Comparison of ENCODE assay signal across 22 cellular contexts in the genomic region with DNA sequence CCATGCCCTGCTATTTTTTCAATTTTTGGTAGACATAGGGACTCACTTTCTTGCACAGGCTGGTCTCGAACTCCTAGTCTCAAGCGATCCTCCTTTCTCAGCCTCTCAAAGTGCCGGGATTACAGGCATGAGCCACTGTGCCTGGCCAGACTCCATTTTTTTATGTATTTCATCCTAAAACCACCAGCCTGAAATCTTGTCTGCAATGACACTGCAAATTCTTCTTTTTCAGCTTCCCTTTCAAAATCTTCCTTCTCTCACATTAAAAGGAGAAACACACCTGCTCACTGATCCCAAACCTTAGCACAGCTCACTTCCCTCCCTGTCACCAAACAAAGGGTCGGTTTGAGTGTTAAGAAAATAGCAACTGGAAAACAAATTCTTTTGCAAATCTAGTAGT.
DNase-seq lines count a peak whose midpoint lies in the region; ATAC-seq lines count a peak whose summit lies in the region.
"Had no signal": no experiment of that assay in that cellular context is flagged by ENCODE, and none has a peak within 500 bp of the region (broad histone marks: within the 10 kb centered on the region; RNA-seq: fewer than 3 reads in every experiment).

No MANE protein-coding gene starts in this region.

- peak overlapping the region; percentile 1 for H3K27ac Mint-ChIP-seq in stimulated activated naive CD8-positive, alpha-beta T cell treated with anti-CD3 and anti-CD28 coated beads, Interleukin-15, Interleukin-2, amounts not matched to agents 100 ng/mL and 50 ng/mL, for 24 hours
- H3K27ac Mint-ChIP-seq in stimulated activated naive CD8-positive, alpha-beta T cell treated with anti-CD3 and anti-CD28 coated beads, Interleukin-15, amount 100 ng/mL, for 72 hours = no peak overlapping the region
- H3K27ac Mint-ChIP-seq in effector memory CD8-positive, alpha-beta T cell = peak overlapping the region; percentile 30 to 93
- H3K27ac Mint-ChIP-seq: activated CD8-positive, alpha-beta memory T cell treated with anti-CD3 and anti-CD28 coated beads, Interleukin-2, amount 10 ng/mL, durations not matched to agents 7 days and 5 days; activated naive CD8-positive, alpha-beta T cell treated with anti-CD3 and anti-CD28 coated beads for 36 hours; HFFc6 had no signal

- H3K9me3 Mint-ChIP-seq in stimulated activated naive CD8-positive, alpha-beta T cell treated with anti-CD3 and anti-CD28 coated beads, Interleukin-15, Interleukin-2, amounts not matched to agents 100 ng/mL and 50 ng/mL, for 24 hours = no peaks in the 10 kb centered on the region
- H3K9me3 Mint-ChIP-seq in stimulated activated naive CD8-positive, alpha-beta T cell treated with anti-CD3 and anti-CD28 coated beads, Interleukin-15, amount 100 ng/mL, for 72 hours = no peaks in the 10 kb centered on the region
- H3K9me3 Mint-ChIP-seq in effector memory CD8-positive, alpha-beta T cell = no peaks in the 10 kb centered on the region
- H3K9me3 Mint-ChIP-seq: activated naive CD8-positive, alpha-beta T cell treated with anti-CD3 and anti-CD28 coated beads for 36 hours; HFFc6 had no signal

- peaks cover 4% of the 10 kb centered on the region for H3K36me3 Mint-ChIP-seq in stimulated activated naive CD8-positive, alpha-beta T cell treated with anti-CD3 and anti-CD28 coated beads, Interleukin-15, Interleukin-2, amounts not matched to agents 100 ng/mL and 50 ng/mL, for 24 hours (ENCODE audit: low read depth)
- peaks cover 3% of the 10 kb centered on the region for H3K36me3 Mint-ChIP-seq in effector memory CD8-positive, alpha-beta T cell (ENCODE audit: insufficient read depth)

- no peaks in the 10 kb centered on the region for H3K9me2 ChIP-seq in Karpas-422 (replicated peaks; ENCODE audit: insufficient read depth, low read length)

- no peak overlapping the region for H2AFZ ChIP-seq in Karpas-422 (ENCODE audit: low read length)

- H3K36me3 ChIP-seq in Karpas-422 (ENCODE audit: insufficient read depth, low read length) = no peaks in the 10 kb centered on the region
- H3K36me3 ChIP-seq: upper lobe of left lung had no signal

- H3K27me3 Mint-ChIP-seq in stimulated activated naive CD8-positive, alpha-beta T cell treated with anti-CD3 and anti-CD28 coated beads, Interleukin-15, Interleukin-2, amounts not matched to agents 100 ng/mL and 50 ng/mL, for 24 hours = no peaks in the 10 kb centered on the region
- H3K27me3 Mint-ChIP-seq in stimulated activated naive CD8-positive, alpha-beta T cell treated with anti-CD3 and anti-CD28 coated beads, Interleukin-15, amount 100 ng/mL, for 72 hours = no peaks in the 10 kb centered on the region
- no peaks in the 10 kb centered on the region for H3K27me3 Mint-ChIP-seq in effector memory CD8-positive, alpha-beta T cell
- H3K27me3 Mint-ChIP-seq: activated CD8-positive, alpha-beta memory T cell treated with anti-CD3 and anti-CD28 coated beads, Interleukin-2, amount 10 ng/mL, durations not matched to agents 7 days and 5 days; activated naive CD8-positive, alpha-beta T cell treated with anti-CD3 and anti-CD28 coated beads for 36 hours had no signal

- ATAC-seq in stimulated activated naive CD8-positive, alpha-beta T cell treated with anti-CD3 and anti-CD28 coated beads, Interleukin-15, amount 100 ng/mL, for 72 hours = no peak
- no peak for ATAC-seq in effector memory CD8-positive, alpha-beta T cell (replicated peaks)
- ATAC-seq in left lobe of liver (no peak), GM21447 (IDR thresholded peaks at IDR 0.05; ENCODE audit: unreplicated experiment) (no peak)
- ATAC-seq: activated CD8-positive, alpha-beta memory T cell treated with anti-CD3 and anti-CD28 coated beads, Interleukin-2, amount 10 ng/mL, durations not matched to agents 7 days and 5 days had no signal

- H3K9me3 ChIP-seq in Karpas-422 (ENCODE audit: low read length) = no peaks in the 10 kb centered on the region
- H3K9me3 ChIP-seq: upper lobe of left lung had no signal

- peaks cover 70% of the 10 kb centered on the region for H3K4me1 Mint-ChIP-seq in stimulated activated naive CD8-positive, alpha-beta T cell treated with anti-CD3 and anti-CD28 coated beads, Interleukin-15, Interleukin-2, amounts not matched to agents 100 ng/mL and 50 ng/mL, for 24 hours (ENCODE audit: low read depth)
- peaks cover 59% of the 10 kb centered on the region for H3K4me1 Mint-ChIP-seq in stimulated activated naive CD8-positive, alpha-beta T cell treated with anti-CD3 and anti-CD28 coated beads, Interleukin-15, amount 100 ng/mL, for 72 hours
- peaks cover 28 to 51% of the 10 kb centered on the region in 2 donors for H3K4me1 Mint-ChIP-seq in effector memory CD8-positive, alpha-beta T cell (ENCODE audit: low read depth in 2 of 2)

- no peaks in the 10 kb centered on the region for H3K27me3 ChIP-seq in Karpas-422 (ENCODE audit: low read length)
- H3K27me3 ChIP-seq: upper lobe of left lung had no signal

- no peak overlapping the region for H3K4me2 ChIP-seq in Karpas-422 (ENCODE audit: low read depth, low read length, poor library complexity, severe bottlenecking)

- H3K9ac ChIP-seq in Karpas-422 (ENCODE audit: low read length) = no peak overlapping the region

- H3K27ac ChIP-seq in Karpas-422 (ENCODE audit: low read length) = 0 out of 2 replicates have a peak overlapping the region, but pooled peaks have one; percentile 25
- H3K27ac ChIP-seq: SK-N-MC, upper lobe of left lung, VCaP had no signal

- peaks cover 54% of the 10 kb centered on the region for H3K4me1 ChIP-seq in Karpas-422 (ENCODE audit: low read length)

- no peaks in the 10 kb centered on the region for H4K20me1 ChIP-seq in Karpas-422 (ENCODE audit: insufficient read depth, low read depth, low read length)

- no peak overlapping the region for H3K4me3 ChIP-seq in Karpas-422 (ENCODE audit: low read length)
- H3K4me3 ChIP-seq: lung, SK-N-MC, upper lobe of left lung had no signal

- no peak overlapping the region for H3K4me3 Mint-ChIP-seq in stimulated activated naive CD8-positive, alpha-beta T cell treated with anti-CD3 and anti-CD28 coated beads, Interleukin-15, Interleukin-2, amounts not matched to agents 100 ng/mL and 50 ng/mL, for 24 hours
- no peak overlapping the region for H3K4me3 Mint-ChIP-seq in stimulated activated naive CD8-positive, alpha-beta T cell treated with anti-CD3 and anti-CD28 coated beads, Interleukin-15, amount 100 ng/mL, for 72 hours
- H3K4me3 Mint-ChIP-seq in effector memory CD8-positive, alpha-beta T cell = no peak overlapping the region
- H3K4me3 Mint-ChIP-seq: activated CD8-positive, alpha-beta memory T cell treated with anti-CD3 and anti-CD28 coated beads, Interleukin-2, amount 10 ng/mL, durations not matched to agents 7 days and 5 days; activated naive CD8-positive, alpha-beta T cell treated with anti-CD3 and anti-CD28 coated beads for 36 hours; HFFc6 had no signal

- H3K79me2 ChIP-seq in Karpas-422 (ENCODE audit: low read length) = peaks cover 99% of the 10 kb centered on the region

- no peak for DNase-seq in stimulated activated naive CD8-positive, alpha-beta T cell treated with anti-CD3 and anti-CD28 coated beads, Interleukin-15, amount 100 ng/mL, for 72 hours
- DNase-seq in Karpas-422 (no peak), NCI-H187 (lab: John Stamatoyannopoulos, UW) (no peak), left lobe of liver (ENCODE audit: low spot score) (no peak)
- no peak for DNase-seq in effector memory CD8-positive, alpha-beta T cell
- DNase-seq in central memory CD4-positive, alpha-beta T cell = no peak
- DNase-seq: activated CD4-positive, alpha-beta T cell treated with anti-CD3 and anti-CD28 coated beads, Interleukin-2, amount 50 U/mL, for 1 hour; activated CD8-positive, alpha-beta memory T cell treated with anti-CD3 and anti-CD28 coated beads, Interleukin-2, amount 10 ng/mL, durations not matched to agents 7 days and 5 days; activated naive CD8-positive, alpha-beta T cell treated with anti-CD3 and anti-CD28 coated beads for 36 hours; DMS 273 treated with DMSO at 0.1 percent for 48 hours; glutamatergic neuron; HFFc6; Kasumi-1; kidney; NCI-H1092; NCI-H2029; upper lobe of left lung had no signal

Comparison
In these comparisons a context has a peak if more than half of its experiments do, and no peak if none do; other contexts are left out.
1. H3K27ac Mint-ChIP-seq: peak in stimulated activated naive CD8-positive, alpha-beta T cell treated with anti-CD3 and anti-CD28 coated beads, Interleukin-15, Interleukin-2, amounts not matched to agents 100 ng/mL and 50 ng/mL, for 24 hours (single experiment) and effector memory CD8-positive, alpha-beta T cell (2 of 2); none in stimulated activated naive CD8-positive, alpha-beta T cell treated with anti-CD3 and anti-CD28 coated beads, Interleukin-15, amount 100 ng/mL, for 72 hours (0 of 2).